ENCODE assay signal across 1 cellular context in the genomic region with DNA sequence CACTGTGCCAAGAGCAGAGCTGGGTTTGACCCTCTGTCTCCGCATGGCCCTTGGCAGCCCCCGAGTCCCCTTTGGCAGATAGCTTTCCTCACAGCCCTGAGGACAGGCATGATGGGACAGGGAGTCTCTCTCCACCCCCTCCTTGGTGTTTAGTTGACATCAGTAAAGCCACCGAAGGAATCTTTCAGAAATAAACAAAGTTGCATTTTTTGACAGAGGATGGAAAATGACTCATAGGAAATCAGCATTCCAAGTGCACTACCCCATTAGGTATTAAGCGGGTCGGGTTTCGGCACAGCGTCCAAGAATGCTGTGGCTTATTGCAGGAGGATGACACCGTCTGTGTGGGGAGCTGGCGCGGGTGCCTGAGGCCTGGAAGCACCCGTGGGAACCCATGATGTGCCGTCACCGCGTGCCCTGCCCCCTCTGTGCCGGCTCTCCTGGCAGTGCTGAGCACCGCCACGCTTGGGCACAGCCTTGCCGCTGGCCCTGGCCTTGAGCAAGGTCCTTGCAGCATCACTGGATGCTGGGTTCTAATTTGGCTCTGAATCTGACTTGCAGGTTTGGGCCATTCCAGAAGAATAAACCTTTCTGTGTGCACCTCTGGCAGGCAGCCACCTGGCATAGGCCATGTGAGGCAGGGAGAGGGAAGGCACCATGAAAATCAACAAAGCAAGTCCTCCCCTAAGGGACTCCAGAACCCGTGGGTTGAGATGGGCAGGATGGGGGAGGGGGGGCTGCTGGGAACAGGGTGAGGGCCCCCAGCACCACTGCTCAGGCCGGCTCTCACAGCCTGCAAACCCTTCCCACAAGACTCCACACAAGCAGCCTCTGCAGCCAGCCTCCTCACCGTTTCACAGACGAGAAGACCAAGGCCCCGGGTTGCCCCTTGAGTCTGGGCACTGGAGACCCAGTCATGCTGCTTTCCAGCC.
TF ChIP-seq lines count a peak whose summit lies in the region.

No MANE protein-coding gene starts in this region.

TF ChIP-seq in GM23338, 12 proteins besides CTCF, POLR2A, EP300 and RAD21 (continued from another document):
- TF ChIP-seq, protein P1, sequence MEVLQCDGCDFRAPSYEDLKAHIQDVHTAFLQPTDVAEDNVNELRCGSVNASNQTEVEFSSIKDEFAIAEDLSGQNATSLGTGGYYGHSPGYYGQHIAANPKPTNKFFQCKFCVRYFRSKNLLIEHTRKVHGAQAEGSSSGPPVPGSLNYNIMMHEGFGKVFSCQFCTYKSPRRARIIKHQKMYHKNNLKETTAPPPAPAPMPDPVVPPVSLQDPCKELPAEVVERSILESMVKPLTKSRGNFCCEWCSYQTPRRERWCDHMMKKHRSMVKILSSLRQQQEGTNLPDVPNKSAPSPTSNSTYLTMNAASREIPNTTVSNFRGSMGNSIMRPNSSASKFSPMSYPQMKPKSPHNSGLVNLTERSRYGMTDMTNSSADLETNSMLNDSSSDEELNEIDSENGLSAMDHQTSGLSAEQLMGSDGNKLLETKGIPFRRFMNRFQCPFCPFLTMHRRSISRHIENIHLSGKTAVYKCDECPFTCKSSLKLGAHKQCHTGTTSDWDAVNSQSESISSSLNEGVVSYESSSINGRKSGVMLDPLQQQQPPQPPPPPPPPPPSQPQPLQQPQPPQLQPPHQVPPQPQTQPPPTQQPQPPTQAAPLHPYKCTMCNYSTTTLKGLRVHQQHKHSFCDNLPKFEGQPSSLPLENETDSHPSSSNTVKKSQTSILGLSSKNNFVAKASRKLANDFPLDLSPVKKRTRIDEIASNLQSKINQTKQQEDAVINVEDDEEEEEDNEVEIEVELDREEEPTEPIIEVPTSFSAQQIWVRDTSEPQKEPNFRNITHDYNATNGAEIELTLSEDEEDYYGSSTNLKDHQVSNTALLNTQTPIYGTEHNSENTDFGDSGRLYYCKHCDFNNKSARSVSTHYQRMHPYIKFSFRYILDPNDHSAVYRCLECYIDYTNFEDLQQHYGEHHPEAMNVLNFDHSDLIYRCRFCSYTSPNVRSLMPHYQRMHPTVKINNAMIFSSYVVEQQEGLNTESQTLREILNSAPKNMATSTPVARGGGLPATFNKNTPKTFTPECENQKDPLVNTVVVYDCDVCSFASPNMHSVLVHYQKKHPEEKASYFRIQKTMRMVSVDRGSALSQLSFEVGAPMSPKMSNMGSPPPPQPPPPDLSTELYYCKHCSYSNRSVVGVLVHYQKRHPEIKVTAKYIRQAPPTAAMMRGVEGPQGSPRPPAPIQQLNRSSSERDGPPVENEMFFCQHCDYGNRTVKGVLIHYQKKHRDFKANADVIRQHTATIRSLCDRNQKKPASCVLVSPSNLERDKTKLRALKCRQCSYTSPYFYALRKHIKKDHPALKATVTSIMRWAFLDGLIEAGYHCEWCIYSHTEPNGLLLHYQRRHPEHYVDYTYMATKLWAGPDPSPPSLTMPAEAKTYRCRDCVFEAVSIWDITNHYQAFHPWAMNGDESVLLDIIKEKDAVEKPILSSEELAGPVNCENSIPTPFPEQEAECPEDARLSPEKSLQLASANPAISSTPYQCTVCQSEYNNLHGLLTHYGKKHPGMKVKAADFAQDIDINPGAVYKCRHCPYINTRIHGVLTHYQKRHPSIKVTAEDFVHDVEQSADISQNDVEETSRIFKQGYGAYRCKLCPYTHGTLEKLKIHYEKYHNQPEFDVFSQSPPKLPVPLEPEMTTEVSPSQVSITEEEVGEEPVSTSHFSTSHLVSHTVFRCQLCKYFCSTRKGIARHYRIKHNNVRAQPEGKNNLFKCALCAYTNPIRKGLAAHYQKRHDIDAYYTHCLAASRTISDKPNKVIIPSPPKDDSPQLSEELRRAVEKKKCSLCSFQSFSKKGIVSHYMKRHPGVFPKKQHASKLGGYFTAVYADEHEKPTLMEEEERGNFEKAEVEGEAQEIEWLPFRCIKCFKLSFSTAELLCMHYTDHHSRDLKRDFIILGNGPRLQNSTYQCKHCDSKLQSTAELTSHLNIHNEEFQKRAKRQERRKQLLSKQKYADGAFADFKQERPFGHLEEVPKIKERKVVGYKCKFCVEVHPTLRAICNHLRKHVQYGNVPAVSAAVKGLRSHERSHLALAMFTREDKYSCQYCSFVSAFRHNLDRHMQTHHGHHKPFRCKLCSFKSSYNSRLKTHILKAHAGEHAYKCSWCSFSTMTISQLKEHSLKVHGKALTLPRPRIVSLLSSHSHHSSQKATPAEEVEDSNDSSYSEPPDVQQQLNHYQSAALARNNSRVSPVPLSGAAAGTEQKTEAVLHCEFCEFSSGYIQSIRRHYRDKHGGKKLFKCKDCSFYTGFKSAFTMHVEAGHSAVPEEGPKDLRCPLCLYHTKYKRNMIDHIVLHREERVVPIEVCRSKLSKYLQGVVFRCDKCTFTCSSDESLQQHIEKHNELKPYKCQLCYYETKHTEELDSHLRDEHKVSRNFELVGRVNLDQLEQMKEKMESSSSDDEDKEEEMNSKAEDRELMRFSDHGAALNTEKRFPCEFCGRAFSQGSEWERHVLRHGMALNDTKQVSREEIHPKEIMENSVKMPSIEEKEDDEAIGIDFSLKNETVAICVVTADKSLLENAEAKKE (CRISPR knock-in tag; IDR thresholded peaks at IDR 0.05): no peak
- TF ChIP-seq ZNF331 (CRISPR knock-in tag; IDR thresholded peaks at IDR 0.05; ENCODE audit: low read depth): no peak
- TF ChIP-seq, protein P2, sequence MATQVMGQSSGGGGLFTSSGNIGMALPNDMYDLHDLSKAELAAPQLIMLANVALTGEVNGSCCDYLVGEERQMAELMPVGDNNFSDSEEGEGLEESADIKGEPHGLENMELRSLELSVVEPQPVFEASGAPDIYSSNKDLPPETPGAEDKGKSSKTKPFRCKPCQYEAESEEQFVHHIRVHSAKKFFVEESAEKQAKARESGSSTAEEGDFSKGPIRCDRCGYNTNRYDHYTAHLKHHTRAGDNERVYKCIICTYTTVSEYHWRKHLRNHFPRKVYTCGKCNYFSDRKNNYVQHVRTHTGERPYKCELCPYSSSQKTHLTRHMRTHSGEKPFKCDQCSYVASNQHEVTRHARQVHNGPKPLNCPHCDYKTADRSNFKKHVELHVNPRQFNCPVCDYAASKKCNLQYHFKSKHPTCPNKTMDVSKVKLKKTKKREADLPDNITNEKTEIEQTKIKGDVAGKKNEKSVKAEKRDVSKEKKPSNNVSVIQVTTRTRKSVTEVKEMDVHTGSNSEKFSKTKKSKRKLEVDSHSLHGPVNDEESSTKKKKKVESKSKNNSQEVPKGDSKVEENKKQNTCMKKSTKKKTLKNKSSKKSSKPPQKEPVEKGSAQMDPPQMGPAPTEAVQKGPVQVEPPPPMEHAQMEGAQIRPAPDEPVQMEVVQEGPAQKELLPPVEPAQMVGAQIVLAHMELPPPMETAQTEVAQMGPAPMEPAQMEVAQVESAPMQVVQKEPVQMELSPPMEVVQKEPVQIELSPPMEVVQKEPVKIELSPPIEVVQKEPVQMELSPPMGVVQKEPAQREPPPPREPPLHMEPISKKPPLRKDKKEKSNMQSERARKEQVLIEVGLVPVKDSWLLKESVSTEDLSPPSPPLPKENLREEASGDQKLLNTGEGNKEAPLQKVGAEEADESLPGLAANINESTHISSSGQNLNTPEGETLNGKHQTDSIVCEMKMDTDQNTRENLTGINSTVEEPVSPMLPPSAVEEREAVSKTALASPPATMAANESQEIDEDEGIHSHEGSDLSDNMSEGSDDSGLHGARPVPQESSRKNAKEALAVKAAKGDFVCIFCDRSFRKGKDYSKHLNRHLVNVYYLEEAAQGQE (IDR thresholded peaks at IDR 0.05; ENCODE audit: unreplicated experiment): no peak
- TF ChIP-seq NANOG (IDR thresholded peaks at IDR 0.05; ENCODE audit: borderline replicate concordance): no peak
- TF ChIP-seq POLR2AphosphoS5 (IDR thresholded peaks at IDR 0.05; ENCODE audit: low read depth): no peak
- TF ChIP-seq JUNB (IDR thresholded peaks at IDR 0.05; ENCODE audit: unreplicated experiment): no peak
- no peak for TF ChIP-seq EZH2 (IDR thresholded peaks at IDR 0.05; ENCODE audit: low read depth, unreplicated experiment)
